Comparison of ENCODE assay signal across 34 cellular contexts in the genomic region with DNA sequence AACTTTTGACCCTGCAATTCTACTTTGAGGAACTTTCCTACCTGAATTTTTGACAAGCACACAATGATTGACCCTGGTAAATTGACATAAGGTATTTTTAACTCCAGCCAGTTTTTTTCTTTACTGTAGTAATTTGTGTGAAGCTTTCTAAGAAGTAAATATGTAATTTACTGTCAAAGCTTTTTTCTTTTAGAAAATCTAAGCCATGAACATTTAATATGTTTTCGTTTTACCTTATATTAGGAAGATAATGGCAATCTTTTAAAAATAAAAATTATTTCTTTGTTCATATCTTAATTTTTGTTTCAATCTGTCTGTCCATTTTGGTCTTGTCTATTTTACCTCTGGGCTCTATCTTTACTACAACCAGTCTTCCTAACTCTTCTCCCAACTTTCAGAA.
"Had no signal": no experiment of that assay in that cellular context is flagged by ENCODE, and none has a peak within 500 bp of the region (broad histone marks: within the 10 kb centered on the region; RNA-seq: fewer than 3 reads in every experiment).

No MANE protein-coding gene starts in this region.

- H3K4me3 Mint-ChIP-seq: activated B cell treated with CpG ODN at 0.5 μM for 24 hours; activated CD4-positive, alpha-beta memory T cell treated with anti-CD3 and anti-CD28 coated beads for 36 hours; activated CD4-positive, alpha-beta T cell treated with anti-CD3 and anti-CD28 coated beads, Interleukin-2, amount 10 ng/mL, durations not matched to agents 24 days and 14 days; activated CD8-positive, alpha-beta T cell treated with anti-CD3 and anti-CD28 coated beads for 36 hours; activated naive CD4-positive, alpha-beta T cell treated with anti-CD3 and anti-CD28 coated beads for 36 hours; activated naive CD8-positive, alpha-beta T cell treated with anti-CD3 and anti-CD28 coated beads for 36 hours; activated T-cell treated with anti-CD3 and anti-CD28 coated beads, Interleukin-2, amount 50 U/mL, for 4 hours; activated T-cell treated with anti-CD3 and anti-CD28 coated beads, Interleukin-2, amount 50 U/mL, for 72 hours; T-helper 1 cell treated with Interleukin-12 subunit alpha and Interleukin-12 subunit beta and Interleukin-4 antibody, amounts not matched to agents 30 μg/mL and 1 μg/mL, for 36 hours; T-helper 2 cell treated with Interferon-gamma antibody and Interleukin-4, amounts not matched to agents 5 μg/mL and 100 μg/mL, for 36 hours had no signal

- H3K27me3 Mint-ChIP-seq: activated B cell treated with CpG ODN at 0.5 μM for 24 hours; activated CD4-positive, alpha-beta memory T cell treated with anti-CD3 and anti-CD28 coated beads for 36 hours; activated CD4-positive, alpha-beta T cell treated with anti-CD3 and anti-CD28 coated beads, Interleukin-2, amount 10 ng/mL, durations not matched to agents 24 days and 14 days; activated CD8-positive, alpha-beta T cell treated with anti-CD3 and anti-CD28 coated beads for 36 hours; activated naive CD8-positive, alpha-beta T cell treated with anti-CD3 and anti-CD28 coated beads for 36 hours had no signal

- H3K27ac Mint-ChIP-seq: activated B cell treated with CpG ODN at 0.5 μM for 24 hours; activated CD4-positive, alpha-beta memory T cell treated with anti-CD3 and anti-CD28 coated beads for 36 hours; activated CD4-positive, alpha-beta T cell treated with anti-CD3 and anti-CD28 coated beads, Interleukin-2, amount 10 ng/mL, durations not matched to agents 24 days and 14 days; activated CD8-positive, alpha-beta T cell treated with anti-CD3 and anti-CD28 coated beads for 36 hours; activated naive CD4-positive, alpha-beta T cell treated with anti-CD3 and anti-CD28 coated beads for 36 hours; activated naive CD4-positive, alpha-beta T cell treated with anti-CD3 and anti-CD28 coated beads, Interleukin-2, amount 50 U/mL, for 72 hours; activated naive CD8-positive, alpha-beta T cell treated with anti-CD3 and anti-CD28 coated beads for 36 hours; activated T-cell treated with anti-CD3 and anti-CD28 coated beads, Interleukin-2, amount 50 U/mL, for 72 hours; T-helper 1 cell treated with Interleukin-12 subunit alpha and Interleukin-12 subunit beta and Interleukin-4 antibody, amounts not matched to agents 30 μg/mL and 1 μg/mL, for 36 hours; T-helper 2 cell treated with Interferon-gamma antibody and Interleukin-4, amounts not matched to agents 5 μg/mL and 100 μg/mL, for 36 hours had no signal

- H3K27ac ChIP-seq: adrenal gland, body of pancreas, brain microvascular endothelial cell, breast epithelium, VCaP had no signal

- H3K4me1 ChIP-seq: breast epithelium had no signal

- H3K4me1 Mint-ChIP-seq: activated CD4-positive, alpha-beta T cell treated with anti-CD3 and anti-CD28 coated beads, Interleukin-2, amount 10 ng/mL, durations not matched to agents 24 days and 14 days; activated naive CD8-positive, alpha-beta T cell treated with anti-CD3 and anti-CD28 coated beads for 36 hours had no signal

- DNase-seq: activated B cell treated with CpG ODN at 0.5 μM for 24 hours; activated CD4-positive, alpha-beta memory T cell treated with anti-CD3 and anti-CD28 coated beads for 36 hours; activated CD4-positive, alpha-beta T cell treated with anti-CD3 and anti-CD28 coated beads for 4 hours; activated CD4-positive, alpha-beta T cell treated with anti-CD3 and anti-CD28 coated beads, Interleukin-2, amount 10 ng/mL, durations not matched to agents 24 days and 14 days; activated CD4-positive, alpha-beta T cell treated with anti-CD3 and anti-CD28 coated beads, Interleukin-2, amount 50 U/mL, for 1 hour; activated CD4-positive, alpha-beta T cell treated with anti-CD3 and anti-CD28 coated beads, Interleukin-2, amount 50 U/mL, for 4 hours; activated CD4-positive, CD25-positive, alpha-beta regulatory T cell treated with anti-CD3 and anti-CD28 coated beads, Interleukin-2, amount 50 U/mL, for 72 hours; activated CD8-positive, alpha-beta memory T cell treated with anti-CD3 and anti-CD28 coated beads, Interleukin-2, amount 50 U/mL, for 4 hours; activated CD8-positive, alpha-beta T cell treated with anti-CD3 and anti-CD28 coated beads for 36 hours; activated effector memory CD4-positive, alpha-beta T cell treated with anti-CD3 and anti-CD28 coated beads, Interleukin-2, amount 50 U/mL, for 16 hours; activated gamma-delta T cell treated with Interleukin-2 at 50 U/mL for 16 hours; activated naive CD4-positive, alpha-beta T cell; activated naive CD4-positive, alpha-beta T cell treated with anti-CD3 and anti-CD28 coated beads for 36 hours; activated naive CD4-positive, alpha-beta T cell treated with anti-CD3 and anti-CD28 coated beads, Interleukin-2, amount 50 U/mL, for 16 hours; activated naive CD8-positive, alpha-beta T cell treated with anti-CD3 and anti-CD28 coated beads for 36 hours; activated T-cell treated with anti-CD3 and anti-CD28 coated beads for 4 hours; activated T-cell treated with anti-CD3 and anti-CD28 coated beads, Interleukin-2, amount 50 U/mL, for 1 hour; activated T-cell treated with anti-CD3 and anti-CD28 coated beads, Interleukin-2, amount 50 U/mL, for 4 hours; activated T-cell treated with anti-CD3 and anti-CD28 coated beads, Interleukin-2, amount 50 U/mL, for 72 hours; adrenal gland; amniotic stem cell; aorta; body of pancreas; brain microvascular endothelial cell; central memory CD4-positive, alpha-beta T cell; T-helper 1 cell; T-helper 9 cell had no signal

- ATAC-seq: activated CD8-positive, alpha-beta T cell treated with anti-CD3 and anti-CD28 coated beads for 36 hours; activated naive CD4-positive, alpha-beta T cell treated with anti-CD3 and anti-CD28 coated beads, Interleukin-2, amount 50 U/mL, for 72 hours; activated T-cell treated with anti-CD3 and anti-CD28 coated beads, Interleukin-2, amount 50 U/mL, for 4 hours; activated T-cell treated with anti-CD3 and anti-CD28 coated beads, Interleukin-2, amount 50 U/mL, for 72 hours; body of pancreas had no signal

- H3K9me3 ChIP-seq: adrenal gland, body of pancreas, breast epithelium had no signal

- H3K27me3 ChIP-seq: adrenal gland, body of pancreas, brain microvascular endothelial cell, breast epithelium had no signal

- H3K9me3 Mint-ChIP-seq: activated CD4-positive, alpha-beta T cell treated with anti-CD3 and anti-CD28 coated beads, Interleukin-2, amount 10 ng/mL, durations not matched to agents 24 days and 14 days; activated naive CD4-positive, alpha-beta T cell treated with anti-CD3 and anti-CD28 coated beads, Interleukin-2, amount 50 U/mL, for 72 hours; activated T-cell treated with anti-CD3 and anti-CD28 coated beads, Interleukin-2, amount 50 U/mL, for 72 hours had no signal

- FAIRE-seq: astrocyte, TTC549 had no signal

- H3K4me3 ChIP-seq: adrenal gland, body of pancreas, breast epithelium had no signal

- H3K36me3 ChIP-seq: adrenal gland, brain microvascular endothelial cell, breast epithelium had no signal
